In the genomic region with DNA sequence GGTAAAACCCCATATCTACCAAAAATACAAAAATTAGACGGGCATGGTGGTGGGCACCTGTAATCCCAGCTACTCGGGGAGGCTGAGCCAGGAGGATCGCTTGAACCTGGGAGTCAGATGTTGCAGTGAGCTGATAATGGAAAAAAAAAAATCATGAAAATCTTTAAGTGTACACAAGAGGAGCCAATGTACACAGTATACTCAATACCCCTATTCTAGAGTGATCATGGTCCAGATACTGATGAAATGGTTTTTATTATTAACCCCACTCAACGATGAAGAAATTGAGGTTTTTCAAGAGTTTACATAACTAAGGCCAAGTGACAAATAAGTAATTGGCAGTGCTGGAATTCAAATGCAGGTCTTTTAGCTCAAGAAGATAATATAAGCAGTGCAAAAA, we compare ENCODE assay signal across 24 cellular contexts. TPM values are rescaled to one million over a fixed set of nuclear protein-coding genes. Genes with fewer than 3 reads are reported as not detected.
"Had no signal": no experiment of that assay in that cellular context is flagged by ENCODE, and none has a peak within 500 bp of the region (broad histone marks: within the 10 kb centered on the region; RNA-seq: fewer than 3 reads in every experiment).

No MANE protein-coding gene starts in this region.

- H3K27me3 ChIP-seq: MG63, Peyer's patch, SJCRH30 had no signal

- H3K4me2 ChIP-seq: PC-9 had no signal

- H3K4me1 ChIP-seq: SJCRH30 had no signal

- H3K27ac ChIP-seq: PC-9, Peyer's patch, SJCRH30 had no signal

- ATAC-seq: Right ventricle myocardium inferior, SK-N-SH treated with all-trans-retinoic acid at 6 μM for 48 hours had no signal

- H3K36me3 ChIP-seq: MG63, Peyer's patch, SJCRH30 had no signal

- H3K9me3 ChIP-seq: MG63, Peyer's patch, SJCRH30 had no signal

- H2AFZ ChIP-seq: PC-9 had no signal

- H3K4me3 ChIP-seq: MG63, PC-9, Peyer's patch, SJCRH30 had no signal

- DNase-seq: IMR-90, Karpas-422, KG1, MG63, NCI-H1092, NCI-H1105 treated with DMSO at 0.1 percent for 48 hours, NCI-H1417 treated with DMSO at 0.1 percent for 48 hours, NCI-H146, NCI-H1694 treated with DMSO at 0.1 percent for 48 hours, NCI-H1930, NCI-H2081, NCI-H2171, NCI-H226, NCI-H446, NCI-H510A, NCI-H524 treated with DMSO at 0.1 percent for 48 hours, NCI-H774, OCI-M1, PC-9, Peyer's patch, SHP77 treated with DMSO at 0.1 percent for 48 hours, SJCRH30 had no signal

RNA-seq across cellular contexts. Expression of a gene that starts 11.5 kb away (rescaled TPM):
- total RNA-seq: PC-9, Right ventricle myocardium inferior, SJCRH30 had no signal
